In genomic region chr5:56346044-56346710, GRCh38 we compare ENCODE assay signal across 10 cellular contexts.
"Had no signal": no experiment of that assay in that cellular context is flagged by ENCODE, and none has a peak within 500 bp of the region (broad histone marks: within the 10 kb centered on the region; RNA-seq: fewer than 3 reads in every experiment).

No MANE protein-coding gene starts in this region.

- H3K36me3 ChIP-seq: ovary, upper lobe of right lung had no signal

- DNase-seq: activated CD4-positive, alpha-beta T cell treated with anti-CD3 and anti-CD28 coated beads, Interleukin-2, amount 50 U/mL, for 1 hour; activated naive CD4-positive, alpha-beta T cell treated with anti-CD3 and anti-CD28 coated beads, Interleukin-2, amount 50 U/mL, for 16 hours; activated T-cell treated with anti-CD3 and anti-CD28 coated beads, Interleukin-2, amount 50 U/mL, for 1 hour; amniotic stem cell; foreskin melanocyte; head of caudate nucleus; stimulated activated CD4-positive, alpha-beta T cell treated with anti-CD3 and anti-CD28 coated beads, Interleukin-15, amount 100 ng/mL, for 24 hours; stimulated activated CD4-positive, alpha-beta T cell treated with anti-CD3 and anti-CD28 coated beads, Interleukin-4, amount 100 ng/mL, for 24 hours; upper lobe of right lung had no signal

- H3K27me3 ChIP-seq: ovary, upper lobe of right lung had no signal

- H3K27ac ChIP-seq: ovary, upper lobe of right lung had no signal

- H3K9me3 ChIP-seq: ovary, upper lobe of right lung had no signal

- H3K4me3 ChIP-seq: ovary, upper lobe of right lung had no signal
